Comparison of ENCODE assay signal across 13 cellular contexts in genomic region chr2:8606649-8607550, GRCh38.
DNase-seq lines count a peak whose midpoint lies in the region; ATAC-seq and TF ChIP-seq lines count a peak whose summit lies in the region.
"Had no signal": no experiment of that assay in that cellular context is flagged by ENCODE, and none has a peak within 500 bp of the region (broad histone marks: within the 10 kb centered on the region; RNA-seq: fewer than 3 reads in every experiment).

No MANE protein-coding gene starts in this region.

- no peak overlapping the region for H3K4me3 Mint-ChIP-seq in type B pancreatic cell
- H3K4me3 Mint-ChIP-seq: activated T-cell treated with anti-CD3 and anti-CD28 coated beads, Interleukin-2, amount 50 U/mL, for 24 hours had no signal

- no peaks in the 10 kb centered on the region for H3K36me3 Mint-ChIP-seq in type B pancreatic cell

- TF ChIP-seq CTCF in cardiac muscle cell (IDR thresholded peaks at IDR 0.05; ENCODE audit: low read depth, low read length) (no peak), KMS-11 (conservative IDR thresholded peaks at IDR 0.05; ENCODE audit: low read depth, low read length) (no peak), type B pancreatic cell (conservative IDR thresholded peaks at IDR 0.05) (no peak), mammary epithelial cell (conservative IDR thresholded peaks at IDR 0.05 in 1 of 2, IDR thresholded peaks at IDR 0.05 in 1 of 2; ENCODE audit: extremely low read depth in 1 of 2, insufficient read depth in 1 of 2, low read depth in 1 of 2, low read length in 2 of 2) (no peak)

- H3K36me3 ChIP-seq in cardiac muscle cell (no peaks in the 10 kb centered on the region), KMS-11 (ENCODE audit: insufficient read depth) (no peaks in the 10 kb centered on the region), mammary epithelial cell (ENCODE audit: insufficient read depth, low read length) (no peaks in the 10 kb centered on the region)
- H3K36me3 ChIP-seq: Peyer's patch had no signal

- H3K4me3 ChIP-seq in cardiac muscle cell (no peak overlapping the region), KMS-11 (IDR thresholded peaks at IDR 0.05; ENCODE audit: insufficient read depth, low read depth, low read length) (peak overlapping the region; percentile 51), mammary epithelial cell (replicated peaks in 1 of 3; ENCODE audit: insufficient read depth in 1 of 3, low read depth in 2 of 3, low read length in 3 of 3) (no peak overlapping the region)
- H3K4me3 ChIP-seq: Peyer's patch had no signal

- H3K4me1 Mint-ChIP-seq in type B pancreatic cell (ENCODE audit: unreplicated experiment), result peaks cover 49% of the 10 kb centered on the region

- no peak overlapping the region; the same call in 1 of the 2 replicates for H2AFZ ChIP-seq in KMS-11 (ENCODE audit: low read depth)
- no peak overlapping the region for H2AFZ ChIP-seq in mammary epithelial cell (ENCODE audit: low read depth, low read length)

- H3K4me2 ChIP-seq in KMS-11 (peak overlapping the region; percentile 86), mammary epithelial cell (ENCODE audit: insufficient read depth, low read depth, low read length) (no peak overlapping the region)

- H3K9me3 Mint-ChIP-seq in type B pancreatic cell, result peaks cover 21% of the 10 kb centered on the region

- intact Hi-C loops in Right ventricle myocardium superior (cut with DNase I), result no loop called here
- intact Hi-C loops in mammary epithelial cell (cut with micrococcal nuclease), result no loop called here

- H4K20me1 ChIP-seq in KMS-11 (ENCODE audit: insufficient read depth), result no peaks in the 10 kb centered on the region
- H4K20me1 ChIP-seq in mammary epithelial cell (ENCODE audit: insufficient read depth, low read length), result no peaks in the 10 kb centered on the region

- H3K79me2 ChIP-seq in KMS-11 (ENCODE audit: insufficient read depth, low read depth), result no peaks in the 10 kb centered on the region
- no peaks in the 10 kb centered on the region for H3K79me2 ChIP-seq in mammary epithelial cell (ENCODE audit: insufficient read depth, low read length)

- BruUV-seq in mammary epithelial cell (replicated peaks; lab: Mats Ljungman, UMichigan), result no TSS peak

- ATAC-seq in Right ventricle myocardium superior (ENCODE audit: poor library complexity) (no peak), HG02678 (IDR thresholded peaks at IDR 0.05; ENCODE audit: unreplicated experiment) (peak; percentile 16)

- DNase-seq in cardiac muscle cell (ENCODE audit: low read depth in 1 of 2, low spot score in 1 of 2) (no peak), Right ventricle myocardium superior (no peak), type B pancreatic cell (ENCODE audit: extremely low spot score, unreplicated experiment) (no peak), mammary epithelial cell (no peak)
- no peak for DNase-seq in activated CD8-positive, alpha-beta memory T cell treated with anti-CD3 and anti-CD28 coated beads, Interleukin-2, amount 50 U/mL, for 48 hours
- DNase-seq in stimulated activated naive CD4-positive, alpha-beta T cell (lab: John Stamatoyannopoulos, UW), result no peak
- DNase-seq: activated T-cell treated with anti-CD3 and anti-CD28 coated beads, Interleukin-2, amount 50 U/mL, for 24 hours; kidney; NCI-H187 treated with DMSO at 0.1 percent for 48 hours; Peyer's patch; stimulated activated CD4-positive, alpha-beta T cell treated with anti-CD3 and anti-CD28 coated beads, Interleukin-1b, Interleukin-23, amount 100 ng/mL, for 48 hours had no signal

- H3K27me3 Mint-ChIP-seq in type B pancreatic cell, result no peaks in the 10 kb centered on the region
- H3K27me3 Mint-ChIP-seq: activated T-cell treated with anti-CD3 and anti-CD28 coated beads, Interleukin-2, amount 50 U/mL, for 24 hours had no signal

- H3K27me3 ChIP-seq in cardiac muscle cell (no peaks in the 10 kb centered on the region), KMS-11 (ENCODE audit: insufficient read depth, low read depth) (no peaks in the 10 kb centered on the region), mammary epithelial cell (ENCODE audit: insufficient read depth, low read length) (no peaks in the 10 kb centered on the region)
- H3K27me3 ChIP-seq: Peyer's patch had no signal

- H3K9me3 ChIP-seq in cardiac muscle cell (ENCODE audit: low read depth) (no peaks in the 10 kb centered on the region), mammary epithelial cell (replicated peaks; ENCODE audit: insufficient read depth, low read length) (no peaks in the 10 kb centered on the region)
- H3K9me3 ChIP-seq: Peyer's patch had no signal

- CTCF ChIA-PET in mammary epithelial cell (lab: Charles Lee; ENCODE audit: low non-redundant PET), result no interaction called here

- peak overlapping the region; percentile 38; the same call in 1 of the 2 replicates for H3K9ac ChIP-seq in KMS-11
- no peak overlapping the region for H3K9ac ChIP-seq in mammary epithelial cell (ENCODE audit: insufficient read depth, low read length)

- peaks cover 24% of the 10 kb centered on the region for H3K4me1 ChIP-seq in cardiac muscle cell (ENCODE audit: low read depth)
- H3K4me1 ChIP-seq in KMS-11 (ENCODE audit: low read depth, poor library complexity, severe bottlenecking), result peaks cover 53% of the 10 kb centered on the region
- H3K4me1 ChIP-seq in mammary epithelial cell (ENCODE audit: insufficient read depth, low read length), result no peaks in the 10 kb centered on the region

- H3K27ac ChIP-seq in cardiac muscle cell, result peak overlapping the region; percentile 4
- peak overlapping the region; percentile 80 for H3K27ac ChIP-seq in KMS-11
- no peak overlapping the region for H3K27ac ChIP-seq in mammary epithelial cell (ENCODE audit: insufficient read depth, low read depth, low read length)
- H3K27ac ChIP-seq: Peyer's patch had no signal

- H3K27ac Mint-ChIP-seq in type B pancreatic cell, result peak overlapping the region; percentile 67
- H3K27ac Mint-ChIP-seq: activated T-cell treated with anti-CD3 and anti-CD28 coated beads, Interleukin-2, amount 50 U/mL, for 24 hours had no signal

- in situ Hi-C loops in mammary epithelial cell (cut with MboI; ENCODE audit: low sequenced_read_pairs in 2 of 2), result no loop called here

- dilution Hi-C loops in mammary epithelial cell (cut with HindIII; ENCODE audit: low sequenced_read_pairs), result no loop called here

- 74% methylated on average over 15 of the region's 20 CpGs for WGBS in mammary epithelial cell (ENCODE audit: low coverage, missing lambda C conversion rate)
